ENCODE assay signal across 1 cellular context in genomic region chrX:71912156-71912555, GRCh38.
TF ChIP-seq lines count a peak whose summit lies in the region.

No MANE protein-coding gene starts in this region.

TF ChIP-seq in SK-N-SH, 30 proteins besides CTCF, POLR2A, EP300 and RAD21:
- TF ChIP-seq, protein P1, sequence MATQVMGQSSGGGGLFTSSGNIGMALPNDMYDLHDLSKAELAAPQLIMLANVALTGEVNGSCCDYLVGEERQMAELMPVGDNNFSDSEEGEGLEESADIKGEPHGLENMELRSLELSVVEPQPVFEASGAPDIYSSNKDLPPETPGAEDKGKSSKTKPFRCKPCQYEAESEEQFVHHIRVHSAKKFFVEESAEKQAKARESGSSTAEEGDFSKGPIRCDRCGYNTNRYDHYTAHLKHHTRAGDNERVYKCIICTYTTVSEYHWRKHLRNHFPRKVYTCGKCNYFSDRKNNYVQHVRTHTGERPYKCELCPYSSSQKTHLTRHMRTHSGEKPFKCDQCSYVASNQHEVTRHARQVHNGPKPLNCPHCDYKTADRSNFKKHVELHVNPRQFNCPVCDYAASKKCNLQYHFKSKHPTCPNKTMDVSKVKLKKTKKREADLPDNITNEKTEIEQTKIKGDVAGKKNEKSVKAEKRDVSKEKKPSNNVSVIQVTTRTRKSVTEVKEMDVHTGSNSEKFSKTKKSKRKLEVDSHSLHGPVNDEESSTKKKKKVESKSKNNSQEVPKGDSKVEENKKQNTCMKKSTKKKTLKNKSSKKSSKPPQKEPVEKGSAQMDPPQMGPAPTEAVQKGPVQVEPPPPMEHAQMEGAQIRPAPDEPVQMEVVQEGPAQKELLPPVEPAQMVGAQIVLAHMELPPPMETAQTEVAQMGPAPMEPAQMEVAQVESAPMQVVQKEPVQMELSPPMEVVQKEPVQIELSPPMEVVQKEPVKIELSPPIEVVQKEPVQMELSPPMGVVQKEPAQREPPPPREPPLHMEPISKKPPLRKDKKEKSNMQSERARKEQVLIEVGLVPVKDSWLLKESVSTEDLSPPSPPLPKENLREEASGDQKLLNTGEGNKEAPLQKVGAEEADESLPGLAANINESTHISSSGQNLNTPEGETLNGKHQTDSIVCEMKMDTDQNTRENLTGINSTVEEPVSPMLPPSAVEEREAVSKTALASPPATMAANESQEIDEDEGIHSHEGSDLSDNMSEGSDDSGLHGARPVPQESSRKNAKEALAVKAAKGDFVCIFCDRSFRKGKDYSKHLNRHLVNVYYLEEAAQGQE (IDR thresholded peaks at IDR 0.05; ENCODE audit: low read depth, low read length) = no peak
- TF ChIP-seq, protein P2, sequence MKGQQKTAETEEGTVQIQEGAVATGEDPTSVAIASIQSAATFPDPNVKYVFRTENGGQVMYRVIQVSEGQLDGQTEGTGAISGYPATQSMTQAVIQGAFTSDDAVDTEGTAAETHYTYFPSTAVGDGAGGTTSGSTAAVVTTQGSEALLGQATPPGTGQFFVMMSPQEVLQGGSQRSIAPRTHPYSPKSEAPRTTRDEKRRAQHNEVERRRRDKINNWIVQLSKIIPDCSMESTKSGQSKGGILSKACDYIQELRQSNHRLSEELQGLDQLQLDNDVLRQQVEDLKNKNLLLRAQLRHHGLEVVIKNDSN (IDR thresholded peaks at IDR 0.05; ENCODE audit: borderline replicate concordance, low read depth) = no peak
- TF ChIP-seq NRF1 (IDR thresholded peaks at IDR 0.05; ENCODE audit: low read depth, low read length) (no peak), SMC3 (IDR thresholded peaks at IDR 0.05; ENCODE audit: low read depth, low read length) (no peak), RCOR1 (IDR thresholded peaks at IDR 0.05; ENCODE audit: low read length) (no peak), MXI1 (IDR thresholded peaks at IDR 0.05; ENCODE audit: low read depth, low read length) (no peak), YY1 (IDR thresholded peaks at IDR 0.05; ENCODE audit: low read depth) (no peak), MEF2A (IDR thresholded peaks at IDR 0.05; ENCODE audit: borderline replicate concordance, low read depth) (no peak), ELF1 (IDR thresholded peaks at IDR 0.05) (no peak), NFIC (IDR thresholded peaks at IDR 0.05; ENCODE audit: borderline replicate concordance) (no peak), PBX3 (IDR thresholded peaks at IDR 0.05) (no peak), GABPA (IDR thresholded peaks at IDR 0.05; ENCODE audit: low read depth) (no peak), RXRA (IDR thresholded peaks at IDR 0.05; ENCODE audit: borderline replicate concordance, low read depth) (no peak), GATA2 (CRISPR knock-in tag; IDR thresholded peaks at IDR 0.05) (no peak), RFX5 (IDR thresholded peaks at IDR 0.05; ENCODE audit: low read length) (no peak)
- TF ChIP-seq, protein P3, sequence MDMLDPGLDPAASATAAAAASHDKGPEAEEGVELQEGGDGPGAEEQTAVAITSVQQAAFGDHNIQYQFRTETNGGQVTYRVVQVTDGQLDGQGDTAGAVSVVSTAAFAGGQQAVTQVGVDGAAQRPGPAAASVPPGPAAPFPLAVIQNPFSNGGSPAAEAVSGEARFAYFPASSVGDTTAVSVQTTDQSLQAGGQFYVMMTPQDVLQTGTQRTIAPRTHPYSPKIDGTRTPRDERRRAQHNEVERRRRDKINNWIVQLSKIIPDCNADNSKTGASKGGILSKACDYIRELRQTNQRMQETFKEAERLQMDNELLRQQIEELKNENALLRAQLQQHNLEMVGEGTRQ (IDR thresholded peaks at IDR 0.05; ENCODE audit: borderline replicate concordance, low read depth, low read length) = no peak
- TF ChIP-seq, protein P4, sequence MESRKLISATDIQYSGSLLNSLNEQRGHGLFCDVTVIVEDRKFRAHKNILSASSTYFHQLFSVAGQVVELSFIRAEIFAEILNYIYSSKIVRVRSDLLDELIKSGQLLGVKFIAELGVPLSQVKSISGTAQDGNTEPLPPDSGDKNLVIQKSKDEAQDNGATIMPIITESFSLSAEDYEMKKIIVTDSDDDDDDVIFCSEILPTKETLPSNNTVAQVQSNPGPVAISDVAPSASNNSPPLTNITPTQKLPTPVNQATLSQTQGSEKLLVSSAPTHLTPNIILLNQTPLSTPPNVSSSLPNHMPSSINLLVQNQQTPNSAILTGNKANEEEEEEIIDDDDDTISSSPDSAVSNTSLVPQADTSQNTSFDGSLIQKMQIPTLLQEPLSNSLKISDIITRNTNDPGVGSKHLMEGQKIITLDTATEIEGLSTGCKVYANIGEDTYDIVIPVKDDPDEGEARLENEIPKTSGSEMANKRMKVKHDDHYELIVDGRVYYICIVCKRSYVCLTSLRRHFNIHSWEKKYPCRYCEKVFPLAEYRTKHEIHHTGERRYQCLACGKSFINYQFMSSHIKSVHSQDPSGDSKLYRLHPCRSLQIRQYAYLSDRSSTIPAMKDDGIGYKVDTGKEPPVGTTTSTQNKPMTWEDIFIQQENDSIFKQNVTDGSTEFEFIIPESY (IDR thresholded peaks at IDR 0.05; ENCODE audit: borderline replicate concordance, low read depth) = no peak
- TF ChIP-seq, protein P5, sequence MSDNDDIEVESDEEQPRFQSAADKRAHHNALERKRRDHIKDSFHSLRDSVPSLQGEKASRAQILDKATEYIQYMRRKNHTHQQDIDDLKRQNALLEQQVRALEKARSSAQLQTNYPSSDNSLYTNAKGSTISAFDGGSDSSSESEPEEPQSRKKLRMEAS (IDR thresholded peaks at IDR 0.05; ENCODE audit: low read depth) = no peak
